ENCODE assay signal across 8 cellular contexts in the genomic region with DNA sequence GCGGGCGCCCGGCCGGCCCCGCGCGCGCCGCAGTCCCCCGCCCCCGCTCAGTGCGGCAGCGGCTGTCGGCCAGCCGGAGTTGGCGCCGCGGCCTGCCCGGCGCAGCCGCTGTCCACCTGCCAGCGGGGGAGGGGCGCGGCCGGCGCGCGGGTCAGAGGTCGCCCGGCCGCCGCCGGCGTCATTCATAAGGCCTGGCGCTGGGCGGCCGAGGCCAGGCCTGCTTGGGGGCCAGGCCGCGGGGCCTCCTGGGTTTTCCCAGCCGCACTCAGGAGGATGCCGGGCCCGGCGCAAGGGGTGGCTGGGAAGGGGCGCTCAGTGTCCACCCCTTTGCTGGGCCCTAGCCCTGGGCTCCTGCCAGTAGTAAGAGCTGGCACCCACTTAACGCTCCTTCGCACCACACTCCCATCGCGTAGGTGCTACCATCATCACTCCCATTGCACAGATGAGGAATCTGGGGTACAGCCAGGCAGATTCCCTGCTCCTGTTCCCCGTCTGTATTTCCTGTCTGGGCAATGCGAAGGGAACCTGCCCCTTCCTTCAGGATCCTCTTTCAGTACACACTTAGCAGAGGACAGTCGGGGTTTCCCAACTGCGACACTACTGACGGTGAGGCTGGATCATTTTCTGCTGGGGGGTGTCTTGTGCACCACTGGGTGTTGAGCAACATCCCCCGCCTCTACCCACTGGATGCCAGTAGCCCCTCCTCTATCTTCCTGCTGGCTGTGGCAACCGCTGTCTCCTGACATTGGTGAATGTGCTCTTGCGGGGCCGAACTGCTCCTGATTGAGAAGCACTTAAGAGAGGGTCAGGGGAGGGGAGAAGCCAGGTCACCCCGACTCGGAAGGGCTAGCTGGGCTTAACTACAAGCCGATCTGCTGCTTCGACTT. TPM values are rescaled to one million over a fixed set of nuclear protein-coding genes. Genes with fewer than 3 reads are reported as not detected.
A peak's percentile ranks its signal among the peaks of the same experiment; 100 is the strongest.
DNase-seq lines count a peak whose midpoint lies in the region; ATAC-seq and TF ChIP-seq lines count a peak whose summit lies in the region.

No MANE protein-coding gene starts in this region.

- no peaks in the 10 kb centered on the region for H3K9me3 Mint-ChIP-seq in WTC11
- H3K9me3 Mint-ChIP-seq in stimulated activated memory B cell treated with anti-CD40 and anti-IgM and Interleukin-4, amounts not matched to agents 10 μg/mL and 1 μg/mL and 100 μg/mL, for 72 hours, result no peaks in the 10 kb centered on the region

- H3K27ac ChIP-seq in lower lobe of right lung, result peak overlapping the region; percentile 99

- TF ChIP-seq CTCF in NB4 (IDR thresholded peaks at IDR 0.05; ENCODE audit: low read depth, low read length) (no peak), WTC11 (IDR thresholded peaks at IDR 0.05) (no peak), lower lobe of right lung (IDR thresholded peaks at IDR 0.05) (no peak)

- no peaks in the 10 kb centered on the region for H3K36me3 ChIP-seq in lower lobe of right lung

- DNase-seq in COLO668 (lab: John Stamatoyannopoulos, UW; ENCODE audit: unreplicated experiment) (peak; percentile 55), NB4 (ENCODE audit: low read depth) (peak; percentile 96), WTC11 (ENCODE audit: low spot score) (no peak), lower lobe of right lung (peak; percentile 90)
- DNase-seq in effector CD4-positive, alpha-beta T cell, result peak; percentile 36

- ATAC-seq in GM21529 (IDR thresholded peaks at IDR 0.05; ENCODE audit: unreplicated experiment) (peak; percentile 1), WTC11 (no peak), lower lobe of right lung (peak; percentile 68 to 73), GM18511 (IDR thresholded peaks at IDR 0.05; ENCODE audit: unreplicated experiment) (no peak)
- ATAC-seq in stimulated activated memory B cell treated with anti-CD40 and anti-IgM and Interleukin-4, amounts not matched to agents 10 μg/mL and 1 μg/mL and 100 μg/mL, for 72 hours, result no peak

- POLR2A ChIA-PET in WTC11 (lab: Charles Lee), result interaction anchor here (0.6 to 1.2 kb wide), 3 partner anchors 17 to 158 kb away, joined by 3 to 5 read pairs (median 5); a partner anchor contains a TSS

- peak overlapping the region; percentile 54 for H3K4me3 ChIP-seq in NB4 (ENCODE audit: low read depth, low read length)
- H3K4me3 ChIP-seq in lower lobe of right lung, result peak overlapping the region; percentile 68

- peaks cover 56% of the 10 kb centered on the region for H3K4me1 ChIP-seq in lower lobe of right lung

- H3K4me3 Mint-ChIP-seq in WTC11, result peak overlapping the region; percentile 90
- H3K4me3 Mint-ChIP-seq in stimulated activated memory B cell treated with anti-CD40 and anti-IgM and Interleukin-4, amounts not matched to agents 10 μg/mL and 1 μg/mL and 100 μg/mL, for 72 hours, result peak overlapping the region; percentile 97

- intact Hi-C loops in lower lobe of right lung (cut with DNase I), result no loop called here

- H3K27me3 Mint-ChIP-seq in WTC11 (ENCODE audit: low read depth), result 0 out of 2 replicates have a peak, but pooled peaks cover 7% of the 10 kb centered on the region
- H3K27me3 Mint-ChIP-seq in stimulated activated memory B cell treated with anti-CD40 and anti-IgM and Interleukin-4, amounts not matched to agents 10 μg/mL and 1 μg/mL and 100 μg/mL, for 72 hours, result no peaks in the 10 kb centered on the region

- H3K27ac Mint-ChIP-seq in WTC11, result peak overlapping the region; percentile 98
- peak overlapping the region; percentile 88 for H3K27ac Mint-ChIP-seq in stimulated activated memory B cell treated with anti-CD40 and anti-IgM and Interleukin-4, amounts not matched to agents 10 μg/mL and 1 μg/mL and 100 μg/mL, for 72 hours

- H3K4me1 Mint-ChIP-seq in WTC11, result peaks cover 26% of the 10 kb centered on the region
- peaks cover 47% of the 10 kb centered on the region for H3K4me1 Mint-ChIP-seq in stimulated activated memory B cell treated with anti-CD40 and anti-IgM and Interleukin-4, amounts not matched to agents 10 μg/mL and 1 μg/mL and 100 μg/mL, for 72 hours

- TF ChIP-seq POLR2A in NB4 (IDR thresholded peaks at IDR 0.05; ENCODE audit: extremely low read depth, insufficient read length), result peak; percentile 53

- CTCF ChIA-PET in WTC11 (lab: Charles Lee), result interaction anchor here (0.6 to 3.4 kb wide), 5 partner anchors 18 to 288 kb away, joined by 3 to 18 read pairs (median 6); a partner anchor contains a TSS

- H3K9me3 ChIP-seq in lower lobe of right lung, result no peaks in the 10 kb centered on the region

- no peaks in the 10 kb centered on the region for H3K27me3 ChIP-seq in lower lobe of right lung (ENCODE audit: low read depth)

- H3K36me3 Mint-ChIP-seq in WTC11, result peaks cover 6% of the 10 kb centered on the region; the same call in 1 of the 2 replicates
- H3K36me3 Mint-ChIP-seq in stimulated activated memory B cell treated with anti-CD40 and anti-IgM and Interleukin-4, amounts not matched to agents 10 μg/mL and 1 μg/mL and 100 μg/mL, for 72 hours, result no peaks in the 10 kb centered on the region

TF ChIP-seq in WTC11, 78 proteins besides CTCF, POLR2A, EP300 and RAD21:
- TF ChIP-seq ETV6 (CRISPR knock-in tag; IDR thresholded peaks at IDR 0.05), result 0 out of 2 replicates have a peak, but pooled peaks have one; percentile 25
- no peak for TF ChIP-seq ZNF263 (CRISPR knock-in tag; IDR thresholded peaks at IDR 0.05; ENCODE audit: low read depth)
- TF ChIP-seq EMX1 (CRISPR knock-in tag; IDR thresholded peaks at IDR 0.05), result 0 out of 2 replicates have a peak, but pooled peaks have one; percentile 38
- TF ChIP-seq, protein P1, sequence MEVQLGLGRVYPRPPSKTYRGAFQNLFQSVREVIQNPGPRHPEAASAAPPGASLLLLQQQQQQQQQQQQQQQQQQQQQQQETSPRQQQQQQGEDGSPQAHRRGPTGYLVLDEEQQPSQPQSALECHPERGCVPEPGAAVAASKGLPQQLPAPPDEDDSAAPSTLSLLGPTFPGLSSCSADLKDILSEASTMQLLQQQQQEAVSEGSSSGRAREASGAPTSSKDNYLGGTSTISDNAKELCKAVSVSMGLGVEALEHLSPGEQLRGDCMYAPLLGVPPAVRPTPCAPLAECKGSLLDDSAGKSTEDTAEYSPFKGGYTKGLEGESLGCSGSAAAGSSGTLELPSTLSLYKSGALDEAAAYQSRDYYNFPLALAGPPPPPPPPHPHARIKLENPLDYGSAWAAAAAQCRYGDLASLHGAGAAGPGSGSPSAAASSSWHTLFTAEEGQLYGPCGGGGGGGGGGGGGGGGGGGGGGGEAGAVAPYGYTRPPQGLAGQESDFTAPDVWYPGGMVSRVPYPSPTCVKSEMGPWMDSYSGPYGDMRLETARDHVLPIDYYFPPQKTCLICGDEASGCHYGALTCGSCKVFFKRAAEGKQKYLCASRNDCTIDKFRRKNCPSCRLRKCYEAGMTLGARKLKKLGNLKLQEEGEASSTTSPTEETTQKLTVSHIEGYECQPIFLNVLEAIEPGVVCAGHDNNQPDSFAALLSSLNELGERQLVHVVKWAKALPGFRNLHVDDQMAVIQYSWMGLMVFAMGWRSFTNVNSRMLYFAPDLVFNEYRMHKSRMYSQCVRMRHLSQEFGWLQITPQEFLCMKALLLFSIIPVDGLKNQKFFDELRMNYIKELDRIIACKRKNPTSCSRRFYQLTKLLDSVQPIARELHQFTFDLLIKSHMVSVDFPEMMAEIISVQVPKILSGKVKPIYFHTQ (CRISPR knock-in tag; IDR thresholded peaks at IDR 0.05), result 0 out of 2 replicates have a peak, but pooled peaks have one; percentile 37
- peak; percentile 18; the same call in 1 of the 2 replicates for TF ChIP-seq NFE2L1 (CRISPR knock-in tag; IDR thresholded peaks at IDR 0.05)
- TF ChIP-seq, protein P2, sequence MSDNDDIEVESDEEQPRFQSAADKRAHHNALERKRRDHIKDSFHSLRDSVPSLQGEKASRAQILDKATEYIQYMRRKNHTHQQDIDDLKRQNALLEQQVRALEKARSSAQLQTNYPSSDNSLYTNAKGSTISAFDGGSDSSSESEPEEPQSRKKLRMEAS (CRISPR knock-in tag; IDR thresholded peaks at IDR 0.05), result peak; percentile 41; the same call in 1 of the 2 replicates
- no peak for TF ChIP-seq NFYB (CRISPR knock-in tag; conservative IDR thresholded peaks at IDR 0.05; ENCODE audit: low read depth)
- TF ChIP-seq PRRX2 (CRISPR knock-in tag; IDR thresholded peaks at IDR 0.05), result 0 out of 2 replicates have a peak, but pooled peaks have one; percentile 55
- TF ChIP-seq, protein P3, sequence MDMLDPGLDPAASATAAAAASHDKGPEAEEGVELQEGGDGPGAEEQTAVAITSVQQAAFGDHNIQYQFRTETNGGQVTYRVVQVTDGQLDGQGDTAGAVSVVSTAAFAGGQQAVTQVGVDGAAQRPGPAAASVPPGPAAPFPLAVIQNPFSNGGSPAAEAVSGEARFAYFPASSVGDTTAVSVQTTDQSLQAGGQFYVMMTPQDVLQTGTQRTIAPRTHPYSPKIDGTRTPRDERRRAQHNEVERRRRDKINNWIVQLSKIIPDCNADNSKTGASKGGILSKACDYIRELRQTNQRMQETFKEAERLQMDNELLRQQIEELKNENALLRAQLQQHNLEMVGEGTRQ (CRISPR knock-in tag; IDR thresholded peaks at IDR 0.05), result peak; percentile 2; the same call in 1 of the 2 replicates

RNA-seq across cellular contexts. Expression of a gene that starts 0.8 kb away (rescaled TPM):
- total RNA-seq in WTC11 (2021) (37.8 to 48.0 TPM (median 41.7 TPM) in 3 replicates), lower lobe of right lung (87.1 TPM)

RNA-seq across cellular contexts. Expression of a gene that starts 18.0 kb away (rescaled TPM):
- total RNA-seq in WTC11 (2021) (37.1 to 40.4 TPM (median 38.4 TPM) in 3 replicates), lower lobe of right lung (2.6 TPM)

RNA-seq across cellular contexts. Expression of a gene that starts 27.9 kb away (rescaled TPM):
- total RNA-seq in WTC11 (2021), result 113 to 131 TPM (median 116 TPM) in 3 replicates
- 51.4 TPM for total RNA-seq in lower lobe of right lung

RNA-seq across cellular contexts. Expression of a gene that starts 32.8 kb away (rescaled TPM):
- total RNA-seq in WTC11 (2021) (0.35 to 0.87 TPM (median 0.41 TPM) in 3 replicates), lower lobe of right lung (not detected)

RNA-seq across cellular contexts. Expression of a gene that starts 45.8 kb away (rescaled TPM):
- total RNA-seq in WTC11 (2021), result 2.4 to 3.4 TPM (median 3.2 TPM) in 3 replicates
- total RNA-seq in lower lobe of right lung, result 7.1 TPM

Comparison
In these comparisons a context has a peak if more than half of its experiments do, and no peak if none do; other contexts are left out.
1. ATAC-seq: peak in GM21529 (single experiment) and lower lobe of right lung (2 of 2); none in WTC11 (single experiment), stimulated activated memory B cell treated with anti-CD40 and anti-IgM and Interleukin-4, amounts not matched to agents 10 μg/mL and 1 μg/mL and 100 μg/mL, for 72 hours (single experiment) and GM18511 (single experiment).
2. RNA of a gene that starts 18.0 kb away (total RNA-seq): 37.1 to 40.4 TPM in WTC11; 2.6 TPM in lower lobe of right lung (single experiment); every median in the first group is over 10 times any median in the second.